ENCODE assay signal across 10 cellular contexts in genomic region chr20:50916257-50916656, GRCh38. TPM values are rescaled to one million over a fixed set of nuclear protein-coding genes. Genes with fewer than 3 reads are reported as not detected.
DNase-seq lines count a peak whose midpoint lies in the region; ATAC-seq, FAIRE-seq and TF ChIP-seq lines count a peak whose summit lies in the region.
"Had no signal": no experiment of that assay in that cellular context is flagged by ENCODE, and none has a peak within 500 bp of the region (broad histone marks: within the 10 kb centered on the region; RNA-seq: fewer than 3 reads in every experiment).

No MANE protein-coding gene starts in this region.

- H3K27ac Mint-ChIP-seq in CD8-positive, alpha-beta memory T cell: peak overlapping the region in 6 of 8 donors; percentile 9 to 73 (median 59)
- peak overlapping the region; percentile 13 to 74 (median 33) for H3K27ac Mint-ChIP-seq in naive thymus-derived CD8-positive, alpha-beta T cell
- H3K27ac Mint-ChIP-seq: dendritic cell treated with granulocyte-macrophage colony-stimulating factor and Interleukin-4, amounts not matched to agents 40 ng/mL and 50 ng/mL, for 4 days had no signal

- H3K36me3 ChIP-seq in CD8-positive, alpha-beta memory T cell (ENCODE audit: insufficient read depth, low read length): no peaks in the 10 kb centered on the region
- H3K36me3 ChIP-seq in H1 (ENCODE audit: control insufficient read depth in 2 of 4, insufficient read depth in 4 of 4, low read length in 3 of 4): peaks cover 0 to 23% (median 3%) of the 10 kb centered on the region in 4 experiments; a peak in 4 of 8 replicates
- no peaks in the 10 kb centered on the region for H3K36me3 ChIP-seq in suprapubic skin
- H3K36me3 ChIP-seq: ovary had no signal

- no peaks in the 10 kb centered on the region for H3K27me3 ChIP-seq in CD8-positive, alpha-beta memory T cell (ENCODE audit: insufficient read depth, low read length, poor library complexity, severe bottlenecking)
- H3K27me3 ChIP-seq in H1 (replicated peaks in 1 of 4; ENCODE audit: control insufficient read depth in 3 of 4, extremely low read depth in 1 of 4, insufficient read depth in 3 of 4, low read length in 3 of 4) (no peaks in the 10 kb centered on the region), suprapubic skin (no peaks in the 10 kb centered on the region)
- H3K27me3 ChIP-seq: ovary had no signal

- no peak overlapping the region for H3K14ac ChIP-seq in H1 (ENCODE audit: insufficient read length)

- TF ChIP-seq POLR2A in H1 (IDR thresholded peaks at IDR 0.05; ENCODE audit: control extremely low read depth in 1 of 2, low read depth in 2 of 2, low read length in 2 of 2): peak in 1 of 2 experiments; percentile 28; a peak in 1 of 3 replicates
- no peak for TF ChIP-seq POLR2A in suprapubic skin (IDR thresholded peaks at IDR 0.05)

- H2BK120ac ChIP-seq in H1 (replicated peaks; ENCODE audit: low read depth, low read length): no peak overlapping the region

- POLR2A ChIA-PET in CD8-positive, alpha-beta memory T cell (lab: Charles Lee): interaction anchor here (0.6 kb wide), 1 partner anchor 14 kb away, joined by 3 read pairs; no protein-coding TSS in a partner anchor
- POLR2A ChIA-PET in H1 (lab: Charles Lee; ENCODE audit: partially characterized antibody): interaction anchor here (1.8 to 13.0 kb wide), 2 partner anchors 10 to 16 kb away, joined by 4 to 206 read pairs; partner anchors contain the start of gene ADNP
- POLR2A ChIA-PET in naive thymus-derived CD8-positive, alpha-beta T cell (lab: Charles Lee): interaction anchor here (0.5 to 1.4 kb wide), 3 partner anchors 10 to 123 kb away, joined by 3 read pairs; no protein-coding TSS in a partner anchor

- H3K36me3 Mint-ChIP-seq in CD8-positive, alpha-beta memory T cell: peaks cover 0 to 44% (median 7%) of the 10 kb centered on the region in 3 donors
- H3K36me3 Mint-ChIP-seq in naive thymus-derived CD8-positive, alpha-beta T cell: peaks cover 0 to 58% (median 3%) of the 10 kb centered on the region in 3 donors

- no peak overlapping the region for H2BK5ac ChIP-seq in H1 (ENCODE audit: low read depth, low read length)

- H2AFZ ChIP-seq in H1 (ENCODE audit: low read length): no peak overlapping the region

- no peak overlapping the region for H3K27ac ChIP-seq in CD8-positive, alpha-beta memory T cell (ENCODE audit: low read depth, low read length)
- H3K27ac ChIP-seq in H1 (ENCODE audit: low read depth, low read length): no peak overlapping the region
- no peak overlapping the region for H3K27ac ChIP-seq in suprapubic skin
- H3K27ac ChIP-seq: ovary had no signal

- H3K4me3 ChIP-seq in CD8-positive, alpha-beta memory T cell (ENCODE audit: low read length): no peak overlapping the region
- H3K4me3 ChIP-seq in H1 (ENCODE audit: extremely low read depth in 1 of 4, insufficient read depth in 2 of 4, low read depth in 3 of 4, low read length in 4 of 4) (no peak overlapping the region), suprapubic skin (no peak overlapping the region)
- H3K4me3 ChIP-seq: ovary had no signal

- H3K23ac ChIP-seq in H1 (ENCODE audit: insufficient read length): no peak overlapping the region

- no peak for ATAC-seq in naive thymus-derived CD8-positive, alpha-beta T cell

- no peak for TF ChIP-seq RAD21 in H1 (IDR thresholded peaks at IDR 0.05 in 1 of 2, conservative IDR thresholded peaks at IDR 0.05 in 1 of 2; ENCODE audit: low read depth in 2 of 2, low read length in 2 of 2)

- H2BK12ac ChIP-seq in H1 (ENCODE audit: low read depth, low read length): no peak overlapping the region

- no peak overlapping the region for H3K18ac ChIP-seq in H1 (ENCODE audit: extremely low read depth, low read length)

- H4K20me1 ChIP-seq in H1 (replicated peaks in 1 of 2; ENCODE audit: control insufficient read depth in 1 of 2, insufficient read depth in 2 of 2, low read length in 2 of 2): peaks cover 44 to 61% of the 10 kb centered on the region in 2 experiments

- H2AK5ac ChIP-seq in H1 (ENCODE audit: low read depth, low read length): no peak overlapping the region

- no peaks in the 10 kb centered on the region for H3K9me3 Mint-ChIP-seq in CD8-positive, alpha-beta memory T cell
- H3K9me3 Mint-ChIP-seq in naive thymus-derived CD8-positive, alpha-beta T cell: no peaks in the 10 kb centered on the region
- H3K9me3 Mint-ChIP-seq: dendritic cell treated with granulocyte-macrophage colony-stimulating factor and Interleukin-4, amounts not matched to agents 40 ng/mL and 50 ng/mL, for 4 days had no signal

- 87% methylated on average over 5 of the region's 5 CpGs; no CpG with 5 or more reads in 1 of the 2 experiments for WGBS in H1 (ENCODE audit: extremely low coverage in 1 of 2, insufficient coverage in 1 of 2, insufficient read length in 1 of 2, insufficient replicate concordance in 2 of 2, low coverage in 1 of 2, low lambda C conversion rate in 2 of 2, missing lambda C conversion rate in 1 of 2), 2 experiments
- WGBS in suprapubic skin: 31% methylated on average over 5 of the region's 5 CpGs

- no peaks in the 10 kb centered on the region for H3K23me2 ChIP-seq in H1 (ENCODE audit: low read depth, low read length)

- peaks cover 67% of the 10 kb centered on the region for H3K4me1 ChIP-seq in CD8-positive, alpha-beta memory T cell (ENCODE audit: insufficient read depth, low read length)
- H3K4me1 ChIP-seq in H1 (replicated peaks in 1 of 4; ENCODE audit: control insufficient read depth in 3 of 4, insufficient read depth in 4 of 4, low read length in 3 of 4) (peaks cover 0 to 14% (median 4%) of the 10 kb centered on the region in 4 experiments; a peak in 5 of 7 replicates), suprapubic skin (peaks cover 78% of the 10 kb centered on the region)

- H3K79me2 ChIP-seq in H1 (ENCODE audit: control insufficient read depth in 1 of 2, insufficient read depth in 2 of 2, low read length in 2 of 2): peaks cover 64 to 100% of the 10 kb centered on the region in 2 experiments

- no peak overlapping the region for H4K8ac ChIP-seq in H1 (ENCODE audit: extremely low read depth, insufficient read depth, low read length)

- TF ChIP-seq CTCF in H1 (IDR thresholded peaks at IDR 0.05; ENCODE audit: control extremely low read depth in 1 of 3, insufficient read depth in 1 of 3, low read depth in 1 of 3, low read length in 3 of 3) (no peak), suprapubic skin (IDR thresholded peaks at IDR 0.05) (no peak)

- CTCF ChIA-PET in CD8-positive, alpha-beta memory T cell (lab: Charles Lee): interaction anchor here (1.1 to 5.2 kb wide), 5 partner anchors 7 to 126 kb away, joined by 3 to 32 read pairs (median 7); partner anchors contain the start of genes ADNP and BCAS4
- CTCF ChIA-PET in H1 (lab: Charles Lee; ENCODE audit: partially characterized antibody): interaction anchor here (0.7 to 2.3 kb wide), 6 partner anchors 10 to 126 kb away, joined by 3 to 8 read pairs (median 4); partner anchors contain the start of gene ADNP

- H2BK15ac ChIP-seq in H1 (ENCODE audit: low read length): no peak overlapping the region

- peaks cover 82 to 94% (median 92%) of the 10 kb centered on the region in 3 donors for H3K4me1 Mint-ChIP-seq in CD8-positive, alpha-beta memory T cell
- peaks cover 45 to 90% (median 87%) of the 10 kb centered on the region in 4 donors for H3K4me1 Mint-ChIP-seq in naive thymus-derived CD8-positive, alpha-beta T cell

- H4K5ac ChIP-seq in H1 (ENCODE audit: insufficient read length, low read depth, low read length): no peak overlapping the region

- peak overlapping the region in 1 of 7 donors; percentile 50 for H3K4me3 Mint-ChIP-seq in CD8-positive, alpha-beta memory T cell
- H3K4me3 Mint-ChIP-seq in naive thymus-derived CD8-positive, alpha-beta T cell: peak overlapping the region in 9 of 10 donors; percentile 3 to 52 (median 18)
- H3K4me3 Mint-ChIP-seq: dendritic cell treated with granulocyte-macrophage colony-stimulating factor and Interleukin-4, amounts not matched to agents 40 ng/mL and 50 ng/mL, for 4 days had no signal

- no peak for FAIRE-seq in H1 (lab: Jason Lieb, UNC)

- H3K4me2 ChIP-seq in H1 (ENCODE audit: insufficient read depth in 1 of 2, low read depth in 2 of 2, low read length in 2 of 2): no peak overlapping the region

- H3K79me1 ChIP-seq in H1 (ENCODE audit: low read depth, low read length): 0 out of 2 replicates have a peak, but pooled peaks cover 2% of the 10 kb centered on the region

- H4K91ac ChIP-seq in H1 (replicated peaks; ENCODE audit: insufficient read length, low read length): no peak overlapping the region

- H3K9ac ChIP-seq in H1 (replicated peaks in 1 of 4; ENCODE audit: extremely low read depth in 1 of 4, low read depth in 3 of 4, low read length in 3 of 4): no peak overlapping the region

- H2BK20ac ChIP-seq in H1 (ENCODE audit: low read length): no peak overlapping the region

- H3K4ac ChIP-seq in H1 (replicated peaks; ENCODE audit: insufficient read length, low read depth, low read length): no peak overlapping the region

- no peaks in the 10 kb centered on the region for H3K9me3 ChIP-seq in CD8-positive, alpha-beta memory T cell (ENCODE audit: low read length)
- no peaks in the 10 kb centered on the region for H3K9me3 ChIP-seq in H1 (ENCODE audit: insufficient read depth in 2 of 2, low read depth in 1 of 2, low read length in 1 of 2)
- H3K9me3 ChIP-seq in suprapubic skin: no peaks in the 10 kb centered on the region
- H3K9me3 ChIP-seq: ovary had no signal

- H3K56ac ChIP-seq in H1 (replicated peaks; ENCODE audit: insufficient read length, low read depth, low read length): no peak overlapping the region

- TF ChIP-seq EP300 in H1 (IDR thresholded peaks at IDR 0.05; ENCODE audit: borderline replicate concordance in 1 of 2, low read depth in 2 of 2, low read length in 2 of 2) (no peak), suprapubic skin (IDR thresholded peaks at IDR 0.05) (no peak)

- no peak for DNase-seq in CD8-positive, alpha-beta memory T cell
- DNase-seq in NCI-H226 (peak; percentile 57), H1 (ENCODE audit: low read depth in 1 of 2, low spot score in 2 of 2) (no peak), T-helper 1 cell (no peak), GM19240 (ENCODE audit: insufficient read length, low spot score) (no peak), suprapubic skin (ENCODE audit: low spot score in 2 of 2) (no peak)
- DNase-seq in naive thymus-derived CD8-positive, alpha-beta T cell: no peak
- no peak for DNase-seq in stimulated activated CD4-positive, alpha-beta T cell treated with anti-CD3 and anti-CD28 coated beads, Interleukin-2, amount 100 ng/mL, for 24 hours
- DNase-seq: ovary had no signal

- H3K27me3 Mint-ChIP-seq in CD8-positive, alpha-beta memory T cell: no peaks in the 10 kb centered on the region
- no peaks in the 10 kb centered on the region for H3K27me3 Mint-ChIP-seq in naive thymus-derived CD8-positive, alpha-beta T cell
- H3K27me3 Mint-ChIP-seq: dendritic cell treated with granulocyte-macrophage colony-stimulating factor and Interleukin-4, amounts not matched to agents 40 ng/mL and 50 ng/mL, for 4 days had no signal

RNA-seq across cellular contexts. Expression of gene ADNP, which starts 15.0 kb away (rescaled TPM):
- total RNA-seq in CD8-positive, alpha-beta memory T cell: 10 to 100 TPM; 78.1 to 78.6 TPM
- 11.9 TPM for polyA plus RNA-seq in CD8-positive, alpha-beta memory T cell
- total RNA-seq in H1 (2021; fragmentation: NEBNext Ultra II Directional; extraction: Animal tissue kit (Norgen Biotek cat#: 25700)): 123 and 129 TPM in 2 replicates
- 21.1 and 31.6 TPM in 2 replicates for polyA plus RNA-seq in H1 (2011; rRNA removed)
- 34.0 TPM for polyA plus RNA-seq in H1 (2011; cell fraction: cytosol; rRNA removed)
- polyA plus RNA-seq in H1 (2011; cell fraction: nucleus; rRNA removed): 35.9 TPM
- polyA plus RNA-seq in H1 (2012, experiment 1 of 2): 72.1 to 113 TPM (median 81.0 TPM) in 4 replicates
- polyA plus RNA-seq in H1 (2012, experiment 2 of 2): 10.8 TPM
- polyA plus RNA-seq in H1 (2013, experiment 1 of 2): 72.0 TPM
- polyA plus RNA-seq in H1 (2013, experiment 2 of 2): 69.3 TPM
- polyA minus RNA-seq in H1 (2011; rRNA and poly(A)+ RNA removed): 69.9 and 98.9 TPM in 2 replicates
- 58.9 TPM for polyA minus RNA-seq in H1 (2011; cell fraction: cytosol; rRNA and poly(A)+ RNA removed)
- 74.3 TPM for polyA minus RNA-seq in H1 (2011; cell fraction: nucleus; rRNA and poly(A)+ RNA removed)
- 10 to 100 TPM; 73.4 to 73.8 TPM for total RNA-seq in naive thymus-derived CD8-positive, alpha-beta T cell
- 10 to 100 TPM in 1 of 3 donors, 1 to 10 TPM in 2; 6.3 to 10.9 (median 8.2) TPM for polyA plus RNA-seq in naive thymus-derived CD8-positive, alpha-beta T cell
- total RNA-seq in suprapubic skin: 10 to 100 TPM; 58.9 to 77.1 (median 72.6) TPM

RNA-seq across cellular contexts. Expression of gene DPM1, which starts 42.1 kb away (rescaled TPM):
- 10 to 100 TPM; 75.1 to 77.9 TPM for total RNA-seq in CD8-positive, alpha-beta memory T cell
- 65.6 TPM for polyA plus RNA-seq in CD8-positive, alpha-beta memory T cell
- total RNA-seq in H1 (2021; fragmentation: NEBNext Ultra II Directional; extraction: Animal tissue kit (Norgen Biotek cat#: 25700)): 57.0 and 61.1 TPM in 2 replicates
- 21.6 and 42.3 TPM in 2 replicates for polyA plus RNA-seq in H1 (2011; rRNA removed)
- 60.2 TPM for polyA plus RNA-seq in H1 (2011; cell fraction: cytosol; rRNA removed)
- polyA plus RNA-seq in H1 (2011; cell fraction: nucleus; rRNA removed): 12.3 TPM
- polyA plus RNA-seq in H1 (2012, experiment 1 of 2): 44.2 to 56.2 TPM (median 49.1 TPM) in 4 replicates
- polyA plus RNA-seq in H1 (2012, experiment 2 of 2): 19.1 TPM
- 52.4 TPM for polyA plus RNA-seq in H1 (2013, experiment 1 of 2)
- 53.5 TPM for polyA plus RNA-seq in H1 (2013, experiment 2 of 2)
- 12.4 and 19.3 TPM in 2 replicates for polyA minus RNA-seq in H1 (2011; rRNA and poly(A)+ RNA removed)
- 19.7 TPM for polyA minus RNA-seq in H1 (2011; cell fraction: cytosol; rRNA and poly(A)+ RNA removed)
- 14.7 TPM for polyA minus RNA-seq in H1 (2011; cell fraction: nucleus; rRNA and poly(A)+ RNA removed)
- 10 to 100 TPM; 45.4 to 46.6 TPM for total RNA-seq in naive thymus-derived CD8-positive, alpha-beta T cell
- 10 to 100 TPM; 65.0 to 79.8 (median 75.3) TPM for polyA plus RNA-seq in naive thymus-derived CD8-positive, alpha-beta T cell
- total RNA-seq in suprapubic skin: 10 to 100 TPM; 30.5 to 54.3 (median 41.5) TPM

RNA-seq across cellular contexts. Expression of gene MOCS3, which starts 42.4 kb away (rescaled TPM):
- 1 to 10 TPM; 7.9 to 8.1 TPM for total RNA-seq in CD8-positive, alpha-beta memory T cell
- polyA plus RNA-seq in CD8-positive, alpha-beta memory T cell: 3.4 TPM
- 6.1 and 6.3 TPM in 2 replicates for total RNA-seq in H1 (2021; fragmentation: NEBNext Ultra II Directional; extraction: Animal tissue kit (Norgen Biotek cat#: 25700))
- 6.2 and 8.1 TPM in 2 replicates for polyA plus RNA-seq in H1 (2011; rRNA removed)
- polyA plus RNA-seq in H1 (2011; cell fraction: cytosol; rRNA removed): 6.4 TPM
- polyA plus RNA-seq in H1 (2011; cell fraction: nucleus; rRNA removed): 4.9 TPM
- polyA plus RNA-seq in H1 (2012, experiment 1 of 2): 2.8 to 4.9 TPM (median 4.3 TPM) in 4 replicates
- 4.4 TPM for polyA plus RNA-seq in H1 (2012, experiment 2 of 2)
- 3.5 TPM for polyA plus RNA-seq in H1 (2013, experiment 1 of 2)
- 3.3 TPM for polyA plus RNA-seq in H1 (2013, experiment 2 of 2)
- polyA minus RNA-seq in H1 (2011; rRNA and poly(A)+ RNA removed): 7.7 and 8.5 TPM in 2 replicates
- 4.9 TPM for polyA minus RNA-seq in H1 (2011; cell fraction: cytosol; rRNA and poly(A)+ RNA removed)
- 7.2 TPM for polyA minus RNA-seq in H1 (2011; cell fraction: nucleus; rRNA and poly(A)+ RNA removed)
- total RNA-seq in naive thymus-derived CD8-positive, alpha-beta T cell: 1 to 10 TPM; 8.4 to 8.8 TPM
- polyA plus RNA-seq in naive thymus-derived CD8-positive, alpha-beta T cell: 1 to 10 TPM; 3.5 to 4.8 (median 4.6) TPM
- total RNA-seq in suprapubic skin: 1 to 10 TPM; 4.5 to 7.4 (median 6.5) TPM
